8 cellular contexts compared by ENCODE assay signal in the genomic region with DNA sequence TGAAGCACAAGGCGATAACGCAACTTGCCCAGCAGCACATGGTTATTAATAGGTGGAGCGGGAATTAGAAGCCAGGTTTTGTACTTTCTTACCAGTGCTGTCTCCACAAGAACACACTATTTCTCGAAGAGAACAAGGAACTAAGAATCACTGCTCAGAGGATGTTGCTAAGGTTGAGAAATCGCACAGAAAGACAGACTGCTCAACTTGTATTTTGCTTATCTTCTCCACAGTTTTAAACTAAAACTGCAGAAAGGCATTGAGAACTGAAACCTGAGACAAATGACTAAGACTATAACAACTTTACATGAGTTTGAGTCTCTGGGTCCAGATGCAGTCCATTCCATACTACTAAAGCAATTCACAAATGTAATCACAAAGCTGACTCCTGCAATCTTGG. TPM values are rescaled to one million over a fixed set of nuclear protein-coding genes. Genes with fewer than 3 reads are reported as not detected.
A peak's percentile ranks its signal among the peaks of the same experiment; 100 is the strongest.
DNase-seq lines count a peak whose midpoint lies in the region; ATAC-seq and TF ChIP-seq lines count a peak whose summit lies in the region.

No MANE protein-coding gene starts in this region.

- H3K4me3 ChIP-seq in NB4 (ENCODE audit: low read depth, low read length), result no peak overlapping the region
- no peak overlapping the region for H3K4me3 ChIP-seq in mesenchymal stem cell (ENCODE audit: insufficient read depth in 1 of 2, low read depth in 1 of 2, low read length in 2 of 2)
- no peak overlapping the region for H3K4me3 ChIP-seq in suprapubic skin

- H3K27me3 ChIP-seq in mesenchymal stem cell (ENCODE audit: control insufficient read depth in 1 of 2, insufficient read depth in 1 of 2, low read length in 2 of 2) (no peaks in the 10 kb centered on the region), suprapubic skin (no peaks in the 10 kb centered on the region)

- H3K9me3 ChIP-seq in mesenchymal stem cell (ENCODE audit: control insufficient read depth, low read length), result no peaks in the 10 kb centered on the region
- H3K9me3 ChIP-seq in suprapubic skin, result no peaks in the 10 kb centered on the region

- no peak for TF ChIP-seq EP300 in suprapubic skin (IDR thresholded peaks at IDR 0.05)

- H2AK5ac ChIP-seq in mesenchymal stem cell (ENCODE audit: low read length, severe bottlenecking), result no peak overlapping the region

- peak; percentile 34 for DNase-seq in NB4 (ENCODE audit: low read depth)
- peak; percentile 71 for DNase-seq in mesenchymal stem cell
- no peak for DNase-seq in NCI-H2227 (lab: John Stamatoyannopoulos, UW; ENCODE audit: unreplicated experiment)
- DNase-seq in suprapubic skin (ENCODE audit: low spot score in 2 of 2), result no peak
- DNase-seq in NCI-H2227 treated with DMSO at 0.1 percent for 48 hours (lab: John Stamatoyannopoulos, UW), result no peak
- DNase-seq in anterior cingulate cortex (lab: John Stamatoyannopoulos, UW), result no peak

- H3K27ac ChIP-seq in mesenchymal stem cell (ENCODE audit: low read length, poor library complexity, severe bottlenecking) (no peak overlapping the region), suprapubic skin (no peak overlapping the region)

- no peak overlapping the region for H4K91ac ChIP-seq in mesenchymal stem cell (ENCODE audit: low read length)

- no peak overlapping the region for H2BK12ac ChIP-seq in mesenchymal stem cell (ENCODE audit: low read length in 2 of 2)

- H3K9ac ChIP-seq in mesenchymal stem cell (ENCODE audit: low read length), result peak overlapping the region; percentile 7

- peaks cover 7% of the 10 kb centered on the region for H3K79me1 ChIP-seq in mesenchymal stem cell (replicated peaks; ENCODE audit: low read length, poor library complexity, severe bottlenecking)

- no peak overlapping the region for H4K8ac ChIP-seq in mesenchymal stem cell (ENCODE audit: low read length)

- H2BK120ac ChIP-seq in mesenchymal stem cell (ENCODE audit: low read depth, low read length), result no peak overlapping the region

- TF ChIP-seq CTCF in NB4 (IDR thresholded peaks at IDR 0.05; ENCODE audit: low read depth, low read length) (no peak), suprapubic skin (IDR thresholded peaks at IDR 0.05) (no peak)

- no peak overlapping the region for H3K4me2 ChIP-seq in mesenchymal stem cell (ENCODE audit: low read length, poor library complexity, severe bottlenecking)

- no peak overlapping the region for H2AFZ ChIP-seq in mesenchymal stem cell (ENCODE audit: low read depth, low read length)

- ATAC-seq in GM18499 (IDR thresholded peaks at IDR 0.05; ENCODE audit: insufficient read depth, unreplicated experiment) (peak; percentile 78), GM21737 (IDR thresholded peaks at IDR 0.05; ENCODE audit: unreplicated experiment) (peak; percentile 68)

- H2BK15ac ChIP-seq in mesenchymal stem cell (ENCODE audit: low read depth, poor library complexity, severe bottlenecking), result no peak overlapping the region

- H3K4me1 ChIP-seq in mesenchymal stem cell (ENCODE audit: control insufficient read depth, insufficient read depth, low read depth, low read length) (no peaks in the 10 kb centered on the region), suprapubic skin (peaks cover 57% of the 10 kb centered on the region)

- no peak overlapping the region for H3K23ac ChIP-seq in mesenchymal stem cell (ENCODE audit: low read length in 2 of 2)

- WGBS in mesenchymal stem cell, result 80% methylated on average over 5 of the region's 5 CpGs
- WGBS in suprapubic skin, result 40% methylated on average over 5 of the region's 5 CpGs

- TF ChIP-seq POLR2A in NB4 (IDR thresholded peaks at IDR 0.05; ENCODE audit: extremely low read depth, insufficient read length) (no peak), suprapubic skin (IDR thresholded peaks at IDR 0.05) (no peak)

- H2BK5ac ChIP-seq in mesenchymal stem cell (ENCODE audit: low read depth, low read length, poor library complexity, severe bottlenecking), result no peak overlapping the region

- H3K36me3 ChIP-seq in mesenchymal stem cell (ENCODE audit: control insufficient read depth in 1 of 2, insufficient read depth in 2 of 2, low read depth in 1 of 2, low read length in 2 of 2) (peaks cover 0 to 8% of the 10 kb centered on the region in 2 experiments), suprapubic skin (peaks cover 7% of the 10 kb centered on the region)

- H3K14ac ChIP-seq in mesenchymal stem cell (ENCODE audit: low read length in 2 of 2), result no peak overlapping the region

- H3K18ac ChIP-seq in mesenchymal stem cell (ENCODE audit: low read depth in 1 of 2, low read length in 2 of 2), result no peak overlapping the region

- no peak overlapping the region for H3K4ac ChIP-seq in mesenchymal stem cell (ENCODE audit: low read depth in 1 of 2, low read length in 2 of 2)

RNA-seq across cellular contexts. Expression of a gene that starts 6.2 kb away (rescaled TPM):
- polyA plus RNA-seq in mesenchymal stem cell (2013, experiment 1 of 2), result 15.0 TPM
- 15.8 TPM for polyA plus RNA-seq in mesenchymal stem cell (2013, experiment 2 of 2)
- 10 to 100 TPM; 20.8 to 50.0 (median 34.3) TPM for total RNA-seq in suprapubic skin

RNA-seq across cellular contexts. Expression of a gene that starts 26.0 kb away (rescaled TPM):
- 9.6 TPM for polyA plus RNA-seq in mesenchymal stem cell (2013, experiment 1 of 2)
- 10.1 TPM for polyA plus RNA-seq in mesenchymal stem cell (2013, experiment 2 of 2)
- 10 to 100 TPM; 20.7 to 75.5 (median 47.6) TPM for total RNA-seq in suprapubic skin

Comparison
In these comparisons a context has a peak if more than half of its experiments do, and no peak if none do; other contexts are left out.
1. DNase-seq: peak in NB4 (single experiment) and mesenchymal stem cell (single experiment); none in NCI-H2227 (single experiment), suprapubic skin (0 of 2), NCI-H2227 treated with DMSO at 0.1 percent for 48 hours (single experiment) and anterior cingulate cortex (0 of 58).